Comparison of ENCODE assay signal across 22 cellular contexts in genomic region chr13:102214956-102215355, GRCh38.
"Had no signal": no experiment of that assay in that cellular context is flagged by ENCODE, and none has a peak within 500 bp of the region (broad histone marks: within the 10 kb centered on the region; RNA-seq: fewer than 3 reads in every experiment).

No MANE protein-coding gene starts in this region.

- DNase-seq: stimulated activated CD4-positive, alpha-beta T cell treated with anti-CD3 and anti-CD28 coated beads, Interleukin-2, amount 100 ng/mL, for 48 hours; stimulated activated CD4-positive, alpha-beta T cell treated with anti-CD3 and anti-CD28 coated beads, Interleukin-4, amount 100 ng/mL, for 1 hour; stimulated activated CD4-positive, alpha-beta T cell treated with anti-CD3 and anti-CD28 coated beads, Interleukin-4, amount 100 ng/mL, for 24 hours; stimulated activated CD4-positive, alpha-beta T cell treated with anti-CD3 and anti-CD28 coated beads, Interleukin-4, amount 100 ng/mL, for 4 hours; stimulated activated CD8-positive, alpha-beta memory T cell treated with anti-CD3 and anti-CD28 coated beads, Interleukin-4, amount 100 ng/mL, for 48 hours; stimulated activated naive B cell treated with anti-CD40 and anti-IgM and Interleukin-4, amounts not matched to agents 10 μg/mL and 1 μg/mL and 100 μg/mL, for 72 hours; stimulated activated naive CD4-positive, alpha-beta T cell; stimulated activated naive CD4-positive, alpha-beta T cell treated with Interleukin-2 at 50 U/mL for 16 hours; stimulated activated naive CD8-positive, alpha-beta T cell treated with anti-CD3 and anti-CD28 coated beads, Interleukin-15, amount 100 ng/mL, for 72 hours; stimulated activated naive CD8-positive, alpha-beta T cell treated with anti-CD3 and anti-CD28 coated beads, Interleukin-15, Interleukin-2, amounts not matched to agents 100 U/mL and 50 U/mL, for 24 hours; stomach; substantia nigra; testis; thyroid gland; tibial artery; transverse colon; trophoblast cell; upper lobe of left lung; upper lobe of right lung; uterus had no signal

- ATAC-seq: stimulated activated effector memory CD8-positive, alpha-beta T cell treated with anti-CD3 and anti-CD28 coated beads, Interleukin-12 subunit alpha, Interleukin-12 subunit beta, amount 100 ng/mL, for 72 hours; stimulated activated memory B cell treated with anti-CD40 and anti-IgM and Interleukin-4, amounts not matched to agents 10 μg/mL and 1 μg/mL and 100 μg/mL, for 72 hours; stimulated activated naive B cell treated with anti-CD40 and anti-IgM and Interleukin-4, amounts not matched to agents 10 μg/mL and 1 μg/mL and 100 μg/mL, for 72 hours; stimulated activated naive CD8-positive, alpha-beta T cell treated with anti-CD3 and anti-CD28 coated beads, Interleukin-15, amount 100 ng/mL, for 72 hours; stimulated activated naive CD8-positive, alpha-beta T cell treated with anti-CD3 and anti-CD28 coated beads, Interleukin-15, Interleukin-2, amounts not matched to agents 100 U/mL and 50 U/mL, for 24 hours; upper lobe of right lung had no signal
